ENCODE assay signal across 14 cellular contexts in the genomic region with DNA sequence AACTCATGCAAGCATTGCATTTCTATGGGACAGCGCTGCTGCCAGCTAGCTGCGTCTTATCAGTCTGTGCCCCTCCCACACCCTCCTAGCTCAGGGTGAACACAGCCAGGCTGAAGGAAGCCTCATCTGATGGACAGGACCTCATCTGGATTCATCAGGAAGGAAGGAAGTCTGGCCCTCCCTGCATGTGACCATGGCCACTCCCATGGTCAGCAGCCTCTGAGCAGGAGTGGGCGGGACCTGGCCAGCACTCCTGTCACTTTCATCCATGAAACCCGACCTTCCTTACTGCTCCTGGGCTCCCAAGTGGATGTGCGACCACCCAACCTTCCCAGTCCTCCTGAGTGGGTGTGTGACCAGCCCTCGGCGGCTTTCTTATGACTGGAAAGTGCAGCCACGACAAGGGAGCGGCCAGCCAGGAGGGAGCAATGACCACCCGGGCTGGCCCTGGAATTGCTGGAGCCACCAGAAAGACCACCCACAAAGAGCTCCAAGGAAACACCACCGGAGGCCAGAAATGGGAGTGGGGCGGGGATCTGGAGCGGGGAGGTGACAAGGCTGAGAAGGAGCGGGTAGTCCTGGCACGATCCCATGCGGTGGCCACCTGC.
DNase-seq lines count a peak whose midpoint lies in the region; ATAC-seq and TF ChIP-seq lines count a peak whose summit lies in the region.
"Had no signal": no experiment of that assay in that cellular context is flagged by ENCODE, and none has a peak within 500 bp of the region (broad histone marks: within the 10 kb centered on the region; RNA-seq: fewer than 3 reads in every experiment).

No MANE protein-coding gene starts in this region.

- no peak for ATAC-seq in omental fat pad (ENCODE audit: low FRiP score)
- ATAC-seq: naive thymus-derived CD4-positive, alpha-beta T cell had no signal

- DNase-seq in Calu3 = peak; percentile 50
- peak in 5 of 7 donors; percentile 25 to 68 (median 46) for DNase-seq in adrenal gland
- DNase-seq in hepatocyte (ENCODE audit: low spot score) = peak; percentile 69
- DNase-seq in omental fat pad (ENCODE audit: low spot score) = peak; percentile 14
- DNase-seq in EL = no peak
- no peak for DNase-seq in WERI-Rb-1
- DNase-seq in NCI-H2029 treated with DMSO at 0.1 percent for 48 hours (lab: John Stamatoyannopoulos, UW) = no peak
- DNase-seq in C1 segment of cervical spinal cord (lab: John Stamatoyannopoulos, UW) = no peak
- DNase-seq: activated CD4-positive, alpha-beta T cell treated with anti-CD3 and anti-CD28 coated beads, Interleukin-2, amount 10 ng/mL, durations not matched to agents 24 days and 14 days; H9; naive thymus-derived CD4-positive, alpha-beta T cell; NCI-H1694 treated with DMSO at 0.1 percent for 48 hours; stimulated activated CD4-positive, alpha-beta T cell treated with anti-CD3 and anti-CD28 coated beads, Interleukin-12 subunit alpha, Interleukin-12 subunit beta, amount 100 ng/mL, for 4 hours had no signal

- peaks cover 5% of the 10 kb centered on the region for H3K36me3 Mint-ChIP-seq in Calu3 (ENCODE audit: insufficient read depth, unreplicated experiment)
- H3K36me3 Mint-ChIP-seq: IgD-negative memory B cell; naive thymus-derived CD4-positive, alpha-beta T cell had no signal

- H3K4me3 ChIP-seq in adrenal gland (no peak overlapping the region), hepatocyte (no peak overlapping the region), WERI-Rb-1 (ENCODE audit: low read depth, low read length) (no peak overlapping the region)

- H3K36me3 ChIP-seq in adrenal gland (replicated peaks in 1 of 2) (no peaks in the 10 kb centered on the region), hepatocyte (replicated peaks; ENCODE audit: insufficient read depth, low read depth) (no peaks in the 10 kb centered on the region), WERI-Rb-1 (no peaks in the 10 kb centered on the region)

- H3K27me3 ChIP-seq in adrenal gland (peaks cover 3% of the 10 kb centered on the region), hepatocyte (no peaks in the 10 kb centered on the region), WERI-Rb-1 (ENCODE audit: insufficient read depth, low read depth, severe bottlenecking) (no peaks in the 10 kb centered on the region)

- WGBS in adrenal gland, 4 donors = 43 to 67% (median 58%) methylated on average over 11 to 16 of the region's 16 CpGs
- 77% methylated on average over 16 of the region's 16 CpGs for WGBS in hepatocyte (ENCODE audit: low lambda C conversion rate, missing lambda C conversion rate)

- H3K4me1 ChIP-seq in adrenal gland (replicated peaks in 1 of 2) = no peaks in the 10 kb centered on the region
- peaks cover 6% of the 10 kb centered on the region for H3K4me1 ChIP-seq in hepatocyte (ENCODE audit: insufficient read depth)

- H3K79me2 ChIP-seq in hepatocyte = no peaks in the 10 kb centered on the region

- H3K4me1 Mint-ChIP-seq in Calu3 (ENCODE audit: low read depth, unreplicated experiment) = peaks cover 32% of the 10 kb centered on the region
- H3K4me1 Mint-ChIP-seq: activated CD4-positive, alpha-beta T cell treated with anti-CD3 and anti-CD28 coated beads, Interleukin-2, amount 10 ng/mL, durations not matched to agents 24 days and 14 days; naive thymus-derived CD4-positive, alpha-beta T cell had no signal

- H4K20me1 ChIP-seq in hepatocyte (ENCODE audit: insufficient read depth, poor library complexity, severe bottlenecking) = no peaks in the 10 kb centered on the region

- intact Hi-C loops in Calu3 (cut with micrococcal nuclease; ENCODE audit: unreplicated experiment) = no loop called here
- intact Hi-C loops in adrenal gland (cut with DNase I) = no loop called here

- peaks cover 13% of the 10 kb centered on the region for H3K27me3 Mint-ChIP-seq in Calu3 (ENCODE audit: unreplicated experiment)
- H3K27me3 Mint-ChIP-seq: activated CD4-positive, alpha-beta T cell treated with anti-CD3 and anti-CD28 coated beads, Interleukin-2, amount 10 ng/mL, durations not matched to agents 24 days and 14 days; IgD-negative memory B cell had no signal

- no peak overlapping the region for H3K4me2 ChIP-seq in hepatocyte

- no peak for TF ChIP-seq POLR2A in adrenal gland (IDR thresholded peaks at IDR 0.05)

- BruUV-seq in Calu3 (replicated peaks; lab: Mats Ljungman, UMichigan) = no TSS peak

- H2AFZ ChIP-seq in hepatocyte = no peak overlapping the region

- no peak overlapping the region for H3K27ac Mint-ChIP-seq in Calu3 (ENCODE audit: unreplicated experiment)
- H3K27ac Mint-ChIP-seq: activated CD4-positive, alpha-beta T cell treated with anti-CD3 and anti-CD28 coated beads, Interleukin-2, amount 10 ng/mL, durations not matched to agents 24 days and 14 days; H9; IgD-negative memory B cell; naive thymus-derived CD4-positive, alpha-beta T cell had no signal

- peak overlapping the region in 2 of 5 donors; percentile 8 to 74 for H3K27ac ChIP-seq in adrenal gland
- peak overlapping the region; percentile 46 for H3K27ac ChIP-seq in hepatocyte
- H3K27ac ChIP-seq in WERI-Rb-1 = no peak overlapping the region

- no peaks in the 10 kb centered on the region for H3K9me2 ChIP-seq in hepatocyte (replicated peaks; ENCODE audit: insufficient read depth)

- CTCF ChIA-PET in Calu3 (lab: Charles Lee) = no interaction called here

- H3K9me3 Mint-ChIP-seq in Calu3 (ENCODE audit: low read depth, unreplicated experiment) = no peaks in the 10 kb centered on the region
- H3K9me3 Mint-ChIP-seq: H9 had no signal

- no peak overlapping the region for H3K4me3 Mint-ChIP-seq in Calu3 (ENCODE audit: low read depth, unreplicated experiment)
- H3K4me3 Mint-ChIP-seq: activated CD4-positive, alpha-beta T cell treated with anti-CD3 and anti-CD28 coated beads, Interleukin-2, amount 10 ng/mL, durations not matched to agents 24 days and 14 days; H9; IgD-negative memory B cell; naive thymus-derived CD4-positive, alpha-beta T cell had no signal

- TF ChIP-seq CTCF in Calu3 (IDR thresholded peaks at IDR 0.05; ENCODE audit: unreplicated experiment) (no peak), adrenal gland (IDR thresholded peaks at IDR 0.05) (no peak), hepatocyte (IDR thresholded peaks at IDR 0.05; ENCODE audit: poor library complexity) (no peak), omental fat pad (IDR thresholded peaks at IDR 0.05) (no peak), WERI-Rb-1 (IDR thresholded peaks at IDR 0.05; ENCODE audit: low read depth, low read length) (no peak)

- no peaks in the 10 kb centered on the region for H3K9me3 ChIP-seq in adrenal gland (replicated peaks in 1 of 3)
- H3K9me3 ChIP-seq in hepatocyte (ENCODE audit: low read depth) = no peaks in the 10 kb centered on the region
- no peaks in the 10 kb centered on the region for H3K9me3 ChIP-seq in WERI-Rb-1 (ENCODE audit: severe bottlenecking)

Comparison
In these comparisons a context has a peak if more than half of its experiments do, and no peak if none do; other contexts are left out.
1. DNase-seq: peak in Calu3 (single experiment), adrenal gland (5 of 7), hepatocyte (single experiment) and omental fat pad (single experiment); none in EL (single experiment), WERI-Rb-1 (single experiment), NCI-H2029 treated with DMSO at 0.1 percent for 48 hours (single experiment) and C1 segment of cervical spinal cord (0 of 14).